Comparison of ENCODE assay signal across 8 cellular contexts in the genomic region with DNA sequence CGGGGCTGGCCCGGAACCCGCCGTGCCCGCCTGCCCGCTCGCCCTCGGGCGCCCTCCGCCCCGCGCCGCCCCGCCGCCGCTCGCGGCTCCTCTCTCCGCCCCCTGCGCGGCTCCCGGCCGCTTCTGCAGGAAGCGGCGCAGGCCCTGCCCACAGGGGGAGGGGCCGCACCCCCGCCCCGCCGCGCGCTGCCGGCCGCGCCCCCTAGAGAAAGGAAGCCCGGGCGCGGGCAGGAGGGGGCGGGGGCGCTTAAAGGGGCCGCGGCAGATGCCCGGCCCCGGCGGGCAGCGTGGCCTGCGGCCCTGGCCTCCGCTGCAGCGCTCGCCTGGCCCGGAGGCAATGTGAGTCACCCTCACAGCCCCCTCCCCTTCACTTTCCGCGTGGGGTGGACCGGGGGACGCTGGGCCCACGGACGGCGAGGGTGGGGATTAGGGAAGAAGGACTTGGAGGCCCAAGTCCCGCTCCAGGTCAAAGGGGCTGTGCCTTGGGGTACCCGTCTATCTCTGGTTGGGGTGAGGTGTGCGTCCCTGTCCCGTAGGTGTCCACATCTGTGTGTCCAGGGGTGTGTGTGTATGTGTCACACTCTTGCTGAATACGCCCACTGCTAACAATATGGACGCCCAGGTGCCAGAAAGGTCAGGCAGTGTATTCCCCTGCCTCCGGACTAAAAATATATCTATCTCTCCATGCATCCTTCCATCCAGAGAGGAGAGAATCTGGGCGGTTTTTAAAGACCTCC.
A peak's percentile ranks its signal among the peaks of the same experiment; 100 is the strongest.
DNase-seq lines count a peak whose midpoint lies in the region; ATAC-seq and TF ChIP-seq lines count a peak whose summit lies in the region.

A gene with protein sequence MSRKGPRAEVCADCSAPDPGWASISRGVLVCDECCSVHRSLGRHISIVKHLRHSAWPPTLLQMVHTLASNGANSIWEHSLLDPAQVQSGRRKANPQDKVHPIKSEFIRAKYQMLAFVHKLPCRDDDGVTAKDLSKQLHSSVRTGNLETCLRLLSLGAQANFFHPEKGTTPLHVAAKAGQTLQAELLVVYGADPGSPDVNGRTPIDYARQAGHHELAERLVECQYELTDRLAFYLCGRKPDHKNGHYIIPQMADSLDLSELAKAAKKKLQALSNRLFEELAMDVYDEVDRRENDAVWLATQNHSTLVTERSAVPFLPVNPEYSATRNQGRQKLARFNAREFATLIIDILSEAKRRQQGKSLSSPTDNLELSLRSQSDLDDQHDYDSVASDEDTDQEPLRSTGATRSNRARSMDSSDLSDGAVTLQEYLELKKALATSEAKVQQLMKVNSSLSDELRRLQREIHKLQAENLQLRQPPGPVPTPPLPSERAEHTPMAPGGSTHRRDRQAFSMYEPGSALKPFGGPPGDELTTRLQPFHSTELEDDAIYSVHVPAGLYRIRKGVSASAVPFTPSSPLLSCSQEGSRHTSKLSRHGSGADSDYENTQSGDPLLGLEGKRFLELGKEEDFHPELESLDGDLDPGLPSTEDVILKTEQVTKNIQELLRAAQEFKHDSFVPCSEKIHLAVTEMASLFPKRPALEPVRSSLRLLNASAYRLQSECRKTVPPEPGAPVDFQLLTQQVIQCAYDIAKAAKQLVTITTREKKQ (minus strand): TSS at position 125 of the 737 bp plus-strand sequence. CDS start 270 bp downstream, outside the sequence.

- TF ChIP-seq CTCF in choroid plexus epithelial cell (conservative IDR thresholded peaks at IDR 0.05; ENCODE audit: low read depth, low read length): no peak

- peak; percentile 48 for ATAC-seq in HG03139 (IDR thresholded peaks at IDR 0.05; ENCODE audit: unreplicated experiment)

- peak; percentile 72 for DNase-seq in NK-92 treated with Interleukin-12 subunit alpha and Interleukin-12 subunit beta, amount 100 ng/mL, for 24 hours (lab: John Stamatoyannopoulos, UW)
- DNase-seq in NK-92 (lab: John Stamatoyannopoulos, UW; ENCODE audit: unreplicated experiment) (no peak), NCI-H345 (lab: John Stamatoyannopoulos, UW) (peak; percentile 93), choroid plexus epithelial cell (ENCODE audit: low read depth) (peak; percentile 79), kidney tubule cell (ENCODE audit: low spot score) (peak; percentile 90)
- peak; percentile 73 for DNase-seq in activated CD4-positive, alpha-beta T cell treated with anti-CD3 and anti-CD28 coated beads for 1 hour
- peak; percentile 45 to 69 for DNase-seq in stimulated activated CD4-positive, alpha-beta T cell treated with anti-CD3 and anti-CD28 coated beads, Interleukin-1b, Interleukin-23, amount 100 ng/mL, for 1 hour (ENCODE audit: low read depth in 2 of 2)

- peak within 1 kb of the TSS; percentile 74 for H3K4me3 ChIP-seq in choroid plexus epithelial cell (ENCODE audit: low read depth, low read length)
